8 cellular contexts compared by ENCODE assay signal in the genomic region with DNA sequence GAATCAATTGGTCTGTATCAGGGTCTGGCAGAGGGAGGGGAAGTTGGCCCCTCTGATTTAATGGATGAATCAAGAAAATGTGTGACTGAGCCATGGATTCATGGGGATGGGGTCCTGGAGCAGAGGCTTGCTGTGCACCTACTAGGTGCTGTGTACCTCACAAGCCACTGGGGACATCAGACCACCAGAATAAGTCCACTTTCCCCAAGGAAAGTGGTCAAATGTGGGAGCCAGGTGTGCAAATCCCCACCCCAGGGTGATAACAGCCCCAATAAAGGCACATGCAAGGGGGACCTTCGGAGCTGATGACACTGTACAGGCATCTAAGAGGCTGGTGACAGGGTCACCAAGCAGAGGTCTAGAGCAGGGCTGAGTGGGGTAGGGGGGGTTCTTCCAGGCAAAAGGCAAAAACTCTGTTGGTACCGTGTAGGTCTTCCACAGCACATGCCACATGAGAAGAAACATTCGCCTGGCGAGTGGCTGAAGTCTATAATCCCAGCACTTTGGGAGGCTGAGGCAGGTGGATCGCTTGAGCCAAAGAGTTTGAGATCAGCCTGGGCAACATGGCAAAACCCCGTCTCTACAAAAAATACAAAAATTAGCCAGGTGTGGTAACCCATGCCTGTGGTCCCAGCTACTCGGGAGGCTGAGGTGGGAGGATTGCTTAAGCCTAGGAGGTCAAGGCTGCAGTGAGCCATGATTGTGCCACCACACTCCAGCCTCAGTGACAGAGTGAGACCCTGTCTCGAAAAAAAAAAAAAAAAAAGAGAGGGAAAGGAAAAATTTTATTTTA. TPM values are rescaled to one million over a fixed set of nuclear protein-coding genes. Genes with fewer than 3 reads are reported as not detected.
DNase-seq lines count a peak whose midpoint lies in the region; ATAC-seq lines count a peak whose summit lies in the region.

No MANE protein-coding gene starts in this region.

- DNase-seq in T-helper 2 cell treated with Interferon-gamma antibody and Interleukin-4, amounts not matched to agents 5 μg/mL and 100 μg/mL, for 36 hours (ENCODE audit: low spot score) = no peak
- DNase-seq in T-helper 2 cell (no peak), T-helper 17 cell (no peak), immature natural killer cell (no peak), DMS 273 treated with DMSO at 0.1 percent for 48 hours (lab: John Stamatoyannopoulos, UW) (no peak)
- DNase-seq in stimulated activated naive CD8-positive, alpha-beta T cell treated with anti-CD3 and anti-CD28 coated beads, Interleukin-15, amount 100 ng/mL, for 72 hours = no peak

- no peak for ATAC-seq in T-helper 17 cell
- no peak for ATAC-seq in stimulated activated naive CD8-positive, alpha-beta T cell treated with anti-CD3 and anti-CD28 coated beads, Interleukin-15, amount 100 ng/mL, for 72 hours
- ATAC-seq in HG02759 (IDR thresholded peaks at IDR 0.05; ENCODE audit: unreplicated experiment) = no peak
- no peak for ATAC-seq in HG02852 (IDR thresholded peaks at IDR 0.05; ENCODE audit: unreplicated experiment)

- H3K4me1 Mint-ChIP-seq in T-helper 2 cell treated with Interferon-gamma antibody and Interleukin-4, amounts not matched to agents 5 μg/mL and 100 μg/mL, for 36 hours (ENCODE audit: low read depth) = peaks cover 44% of the 10 kb centered on the region
- H3K4me1 Mint-ChIP-seq in T-helper 17 cell (peaks cover 32% of the 10 kb centered on the region), immature natural killer cell (peaks cover 62 to 67% of the 10 kb centered on the region in 2 donors)
- H3K4me1 Mint-ChIP-seq in stimulated activated naive CD8-positive, alpha-beta T cell treated with anti-CD3 and anti-CD28 coated beads, Interleukin-15, amount 100 ng/mL, for 72 hours = peaks cover 58% of the 10 kb centered on the region

- H3K27me3 Mint-ChIP-seq in T-helper 2 cell treated with Interferon-gamma antibody and Interleukin-4, amounts not matched to agents 5 μg/mL and 100 μg/mL, for 36 hours (ENCODE audit: low read depth) = no peaks in the 10 kb centered on the region
- no peaks in the 10 kb centered on the region for H3K27me3 Mint-ChIP-seq in T-helper 17 cell
- peaks cover 0 to 17% (median 7%) of the 10 kb centered on the region in 3 donors for H3K27me3 Mint-ChIP-seq in immature natural killer cell (ENCODE audit: low read depth in 3 of 3)
- no peaks in the 10 kb centered on the region for H3K27me3 Mint-ChIP-seq in stimulated activated naive CD8-positive, alpha-beta T cell treated with anti-CD3 and anti-CD28 coated beads, Interleukin-15, amount 100 ng/mL, for 72 hours

- H3K9me3 Mint-ChIP-seq in T-helper 2 cell treated with Interferon-gamma antibody and Interleukin-4, amounts not matched to agents 5 μg/mL and 100 μg/mL, for 36 hours = no peaks in the 10 kb centered on the region
- H3K9me3 Mint-ChIP-seq in immature natural killer cell = no peaks in the 10 kb centered on the region
- no peaks in the 10 kb centered on the region for H3K9me3 Mint-ChIP-seq in stimulated activated naive CD8-positive, alpha-beta T cell treated with anti-CD3 and anti-CD28 coated beads, Interleukin-15, amount 100 ng/mL, for 72 hours

- peaks cover 2% of the 10 kb centered on the region for H3K36me3 Mint-ChIP-seq in T-helper 2 cell treated with Interferon-gamma antibody and Interleukin-4, amounts not matched to agents 5 μg/mL and 100 μg/mL, for 36 hours (ENCODE audit: low read depth)
- no peaks in the 10 kb centered on the region for H3K36me3 Mint-ChIP-seq in T-helper 17 cell (ENCODE audit: low read depth)
- no peaks in the 10 kb centered on the region for H3K36me3 Mint-ChIP-seq in immature natural killer cell

- no peaks in the 10 kb centered on the region for H3K9me3 ChIP-seq in T-helper 17 cell (ENCODE audit: control insufficient read depth, low read length, poor library complexity, severe bottlenecking)

- peak overlapping the region; percentile 87 for H3K27ac Mint-ChIP-seq in T-helper 2 cell treated with Interferon-gamma antibody and Interleukin-4, amounts not matched to agents 5 μg/mL and 100 μg/mL, for 36 hours
- H3K27ac Mint-ChIP-seq in T-helper 17 cell (peak overlapping the region; percentile 97), immature natural killer cell (peak overlapping the region; percentile 88 to 98 (median 92))
- H3K27ac Mint-ChIP-seq in stimulated activated naive CD8-positive, alpha-beta T cell treated with anti-CD3 and anti-CD28 coated beads, Interleukin-15, amount 100 ng/mL, for 72 hours = peak overlapping the region; percentile 85 to 94

- peak overlapping the region; percentile 55 for H3K4me3 Mint-ChIP-seq in T-helper 2 cell treated with Interferon-gamma antibody and Interleukin-4, amounts not matched to agents 5 μg/mL and 100 μg/mL, for 36 hours
- peak overlapping the region; percentile 82 for H3K4me3 Mint-ChIP-seq in T-helper 17 cell
- H3K4me3 Mint-ChIP-seq in immature natural killer cell = peak overlapping the region; percentile 71 to 80 (median 74)
- peak overlapping the region; percentile 49 to 83 for H3K4me3 Mint-ChIP-seq in stimulated activated naive CD8-positive, alpha-beta T cell treated with anti-CD3 and anti-CD28 coated beads, Interleukin-15, amount 100 ng/mL, for 72 hours

RNA-seq across cellular contexts. Expression of a gene that starts 28.8 kb away (rescaled TPM):
- 10 to 100 TPM; 27.0 to 32.3 TPM for total RNA-seq in T-helper 17 cell
- polyA plus RNA-seq in immature natural killer cell = 100 to 1,000 TPM; 134 to 239 (median 178) TPM

RNA-seq across cellular contexts. Expression of a gene that starts 54.2 kb away (rescaled TPM):
- total RNA-seq in T-helper 17 cell = 1 to 10 TPM; 1.0 to 1.3 TPM
- 1 to 10 TPM in 1 of 3 donors, under 1 TPM in 1, not detected in 1; 0.38 to 2.8 TPM for polyA plus RNA-seq in immature natural killer cell
